In the genomic region with DNA sequence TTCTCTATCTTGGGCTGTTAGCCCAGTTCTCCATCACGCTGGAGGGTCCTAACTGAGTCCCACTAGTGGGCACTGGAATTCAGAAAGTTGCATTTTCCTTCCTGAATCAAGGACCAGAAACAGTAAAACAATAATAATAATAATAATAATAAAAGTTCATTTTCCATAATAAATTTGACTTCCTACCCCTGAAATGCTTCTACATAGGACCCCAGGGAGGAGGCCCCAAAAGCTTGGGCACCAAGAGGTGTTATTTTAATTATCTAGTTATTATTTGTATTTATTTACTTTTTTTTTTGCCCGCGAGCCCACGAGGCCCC, we compare ENCODE assay signal across 11 cellular contexts. TPM values are rescaled to one million over a fixed set of nuclear protein-coding genes. Genes with fewer than 3 reads are reported as not detected.
DNase-seq lines count a peak whose midpoint lies in the region; ATAC-seq and TF ChIP-seq lines count a peak whose summit lies in the region.
"Had no signal": no experiment of that assay in that cellular context is flagged by ENCODE, and none has a peak within 500 bp of the region (broad histone marks: within the 10 kb centered on the region; RNA-seq: fewer than 3 reads in every experiment).

No MANE protein-coding gene starts in this region.

- H3K27me3 ChIP-seq in CD8-positive, alpha-beta T cell (ENCODE audit: insufficient read depth, low read length) = no peaks in the 10 kb centered on the region
- no peaks in the 10 kb centered on the region for H3K27me3 ChIP-seq in esophagus squamous epithelium
- no peaks in the 10 kb centered on the region for H3K27me3 ChIP-seq in gastrocnemius medialis

- H3K4me1 Mint-ChIP-seq in CD8-positive, alpha-beta T cell (ENCODE audit: low read depth) = peaks cover 37% of the 10 kb centered on the region
- H3K4me1 Mint-ChIP-seq in WTC11 = peaks cover 23% of the 10 kb centered on the region

- in situ Hi-C loops in gastrocnemius medialis (cut with MboI; ENCODE audit: low sequenced_read_pairs in 4 of 4) = no loop called here

- CTCF ChIA-PET in CD8-positive, alpha-beta T cell (lab: Charles Lee) = interaction anchor here (0.5 to 2.9 kb wide), 9 partner anchors 17 to 347 kb away, joined by 3 to 18 read pairs (median 4); no protein-coding TSS in a partner anchor
- CTCF ChIA-PET in OCI-LY7 (lab: Charles Lee; ENCODE audit: unreplicated experiment) (interaction anchor here (0.5 to 1.7 kb wide), 3 partner anchors 19 to 390 kb away, joined by 3 to 5 read pairs (median 3); partner anchors contain the start of gene MLF2), WTC11 (lab: Charles Lee) (interaction anchor here (0.8 to 3.2 kb wide), 12 partner anchors 7 to 257 kb away, joined by 3 to 21 read pairs (median 7); partner anchors contain the start of genes LTBR, SCNN1A and VAMP1), GM10248 (lab: Yijun Ruan, JAX) (no interaction called here)

- no peaks in the 10 kb centered on the region for H3K9me3 Mint-ChIP-seq in CD8-positive, alpha-beta T cell
- H3K9me3 Mint-ChIP-seq in WTC11 = no peaks in the 10 kb centered on the region

- intact Hi-C loops in CD8-positive, alpha-beta T cell (cut with DNase I, micrococcal nuclease) = loop anchor here in 1 of 2 experiments (1.0 kb wide), 1 partner anchor 28 kb away; no protein-coding TSS in a partner anchor
- intact Hi-C loops in OCI-LY7 (cut with micrococcal nuclease; ENCODE audit: unreplicated experiment) (loop anchor here (5.0 kb wide), 1 partner anchor 1536 kb away; no protein-coding TSS in a partner anchor), esophagus squamous epithelium (cut with DNase I) (no loop called here), gastrocnemius medialis (cut with DNase I; ENCODE audit: low total_unique reads) (no loop called here)

- no TSS peak for BruUV-seq in OCI-LY7 (replicated peaks; lab: Mats Ljungman, UMichigan)

- no peak overlapping the region for H3K27ac Mint-ChIP-seq in CD8-positive, alpha-beta T cell
- no peak overlapping the region for H3K27ac Mint-ChIP-seq in WTC11
- H3K27ac Mint-ChIP-seq: naive B cell had no signal

- peak overlapping the region; percentile 86 for H3K4me3 Mint-ChIP-seq in CD8-positive, alpha-beta T cell
- no peak overlapping the region for H3K4me3 Mint-ChIP-seq in WTC11

- peak overlapping the region; percentile 98 for H2AFZ ChIP-seq in OCI-LY7 (ENCODE audit: low read length)

- no peaks in the 10 kb centered on the region for H4K20me1 ChIP-seq in OCI-LY7 (ENCODE audit: insufficient read depth, low read length)

- no peak for ATAC-seq in CD8-positive, alpha-beta T cell
- ATAC-seq in gastrocnemius medialis (no peak), WTC11 (no peak)

- H3K4me1 ChIP-seq in CD8-positive, alpha-beta T cell (ENCODE audit: insufficient read depth, low read length) = peaks cover 34% of the 10 kb centered on the region
- peaks cover 60% of the 10 kb centered on the region for H3K4me1 ChIP-seq in OCI-LY7 (ENCODE audit: insufficient read depth, low read length, poor library complexity, severe bottlenecking)
- H3K4me1 ChIP-seq in esophagus squamous epithelium = peaks cover 9 to 72% (median 19%) of the 10 kb centered on the region in 3 donors
- peaks cover 11 to 13% of the 10 kb centered on the region in 2 donors for H3K4me1 ChIP-seq in gastrocnemius medialis

- TF ChIP-seq CTCF in CD8-positive, alpha-beta T cell (IDR thresholded peaks at IDR 0.05) = no peak
- no peak for TF ChIP-seq CTCF in OCI-LY7 (conservative IDR thresholded peaks at IDR 0.05; ENCODE audit: low read length)
- TF ChIP-seq CTCF in esophagus squamous epithelium (IDR thresholded peaks at IDR 0.05) = no peak
- peak in 1 of 5 experiments; percentile 13 for TF ChIP-seq CTCF in gastrocnemius medialis (IDR thresholded peaks at IDR 0.05 in 4 of 5, conservative IDR thresholded peaks at IDR 0.05 in 1 of 5)
- TF ChIP-seq CTCF in WTC11 (IDR thresholded peaks at IDR 0.05) = no peak
- TF ChIP-seq CTCF in GM10248 (IDR thresholded peaks at IDR 0.05; ENCODE audit: control extremely low read depth, extremely low read depth, low read depth, missing control alignments) = no peak

- no peaks in the 10 kb centered on the region for H3K9me3 ChIP-seq in CD8-positive, alpha-beta T cell (ENCODE audit: low read length)
- H3K9me3 ChIP-seq in OCI-LY7 (ENCODE audit: low read length) = no peaks in the 10 kb centered on the region
- no peaks in the 10 kb centered on the region for H3K9me3 ChIP-seq in esophagus squamous epithelium
- no peaks in the 10 kb centered on the region for H3K9me3 ChIP-seq in gastrocnemius medialis

- TF ChIP-seq POLR2A in esophagus squamous epithelium (IDR thresholded peaks at IDR 0.05) = no peak
- TF ChIP-seq POLR2A in gastrocnemius medialis (IDR thresholded peaks at IDR 0.05) = no peak

- POLR2A ChIA-PET in CD8-positive, alpha-beta T cell (lab: Charles Lee) = interaction anchor here (0.9 to 1.8 kb wide), 10 partner anchors 11 to 89 kb away, joined by 3 to 8 read pairs (median 4); partner anchors contain the start of genes TAPBPL and TNFRSF1A
- POLR2A ChIA-PET in OCI-LY7 (lab: Charles Lee) = interaction anchor here (0.6 to 8.3 kb wide), 8 partner anchors 10 to 358 kb away, joined by 3 to 55 read pairs (median 4); partner anchors contain the start of gene TNFRSF1A
- POLR2A ChIA-PET in WTC11 (lab: Charles Lee) = interaction anchor here (0.5 to 1.9 kb wide), 9 partner anchors 9 to 326 kb away, joined by 3 to 21 read pairs (median 4); partner anchors contain the start of genes SCNN1A and ZNF384
- POLR2A ChIA-PET in GM10248 (lab: Yijun Ruan, JAX) = interaction anchor here (1.2 kb wide), 1 partner anchor 107 kb away, joined by 6 read pairs; the partner anchor contains the start of gene VAMP1

- no peaks in the 10 kb centered on the region for H3K27me3 Mint-ChIP-seq in CD8-positive, alpha-beta T cell (ENCODE audit: low read depth)
- H3K27me3 Mint-ChIP-seq in WTC11 (ENCODE audit: low read depth) = no peaks in the 10 kb centered on the region

- no peak overlapping the region for H3K4me3 ChIP-seq in CD8-positive, alpha-beta T cell (ENCODE audit: low read depth, low read length)
- peak overlapping the region; percentile 66 for H3K4me3 ChIP-seq in OCI-LY7 (ENCODE audit: low read depth, low read length, poor library complexity, severe bottlenecking)
- H3K4me3 ChIP-seq in esophagus squamous epithelium = peak overlapping the region in 3 of 4 donors; percentile 61 to 76 (median 66)
- peak overlapping the region; percentile 63 to 68 (median 64) for H3K4me3 ChIP-seq in gastrocnemius medialis

- no peaks in the 10 kb centered on the region for H3K79me2 ChIP-seq in OCI-LY7 (ENCODE audit: insufficient read depth, low read depth, low read length)

- H3K4me2 ChIP-seq in OCI-LY7 (ENCODE audit: low read length) = peak overlapping the region; percentile 90

- H3K9me2 ChIP-seq in OCI-LY7 (ENCODE audit: insufficient read depth, low read length) = no peaks in the 10 kb centered on the region

- WGBS in esophagus squamous epithelium, 2 donors = 8 to 14% methylated on average over 3 to 4 of the region's 4 CpGs

- H3K36me3 Mint-ChIP-seq in CD8-positive, alpha-beta T cell = no peaks in the 10 kb centered on the region
- peaks cover 46% of the 10 kb centered on the region for H3K36me3 Mint-ChIP-seq in WTC11
- H3K36me3 Mint-ChIP-seq: naive B cell had no signal

- peak overlapping the region; percentile 69 for H3K27ac ChIP-seq in CD8-positive, alpha-beta T cell (ENCODE audit: low read depth, low read length)
- no peak overlapping the region for H3K27ac ChIP-seq in OCI-LY7 (ENCODE audit: low read depth, low read length, poor library complexity, severe bottlenecking)
- H3K27ac ChIP-seq in esophagus squamous epithelium = peak overlapping the region; percentile 95 to 98 (median 96)
- H3K27ac ChIP-seq in gastrocnemius medialis = peak overlapping the region; percentile 80 to 90 (median 82)

- no peak for DNase-seq in CD8-positive, alpha-beta T cell
- DNase-seq in OCI-LY7 (ENCODE audit: low spot score) = no peak
- no peak for DNase-seq in esophagus squamous epithelium (lab: John Stamatoyannopoulos, UW)
- no peak for DNase-seq in gastrocnemius medialis
- no peak for DNase-seq in WTC11 (ENCODE audit: low spot score)
- no peak for DNase-seq in COLO829 (ENCODE audit: low spot score)
- no peak for DNase-seq in DMS153 treated with DMSO at 0.1 percent for 48 hours (lab: John Stamatoyannopoulos, UW; ENCODE audit: unreplicated experiment)
- no peak for DNase-seq in GM10248 (ENCODE audit: extremely low spot score)
- DNase-seq: naive B cell, SIG-M5 had no signal

- no peaks in the 10 kb centered on the region for H3K36me3 ChIP-seq in CD8-positive, alpha-beta T cell (ENCODE audit: insufficient read depth, low read length)
- no peaks in the 10 kb centered on the region for H3K36me3 ChIP-seq in OCI-LY7 (ENCODE audit: insufficient read depth, low read length)
- H3K36me3 ChIP-seq in esophagus squamous epithelium = peaks cover 0 to 49% (median 0%) of the 10 kb centered on the region in 3 donors
- no peaks in the 10 kb centered on the region for H3K36me3 ChIP-seq in gastrocnemius medialis

TF ChIP-seq in WTC11, 78 proteins besides CTCF, POLR2A, EP300 and RAD21 (continues in another document):
- TF ChIP-seq ZNF263 (CRISPR knock-in tag; IDR thresholded peaks at IDR 0.05; ENCODE audit: low read depth) (no peak), MXD4 (CRISPR knock-in tag; IDR thresholded peaks at IDR 0.05; ENCODE audit: borderline replicate concordance) (no peak), ETV6 (CRISPR knock-in tag; IDR thresholded peaks at IDR 0.05) (no peak), SOX15 (CRISPR knock-in tag; IDR thresholded peaks at IDR 0.05) (no peak)

RNA-seq across cellular contexts. Expression of gene SCNN1A, which starts 12.4 kb away (rescaled TPM):
- 1 to 10 TPM in 1 of 2 experiments, under 1 TPM in 1; 0.50 to 1.1 TPM for total RNA-seq in CD8-positive, alpha-beta T cell
- total RNA-seq in OCI-LY7 (2014; rRNA removed; shearing (Covaris generic)) = 0.35 and 0.51 TPM in 2 replicates
- 1.0 and 1.3 TPM in 2 replicates for total RNA-seq in OCI-LY7 (2022)
- total RNA-seq in esophagus squamous epithelium = 100 to 1,000 TPM in 3 of 4 donors, 10 to 100 TPM in 1; 88.9 to 266 (median 111) TPM
- 1 to 10 TPM in 1 of 4 donors, under 1 TPM in 2, not detected in 1; 0.20 to 2.0 (median 0.38) TPM for total RNA-seq in gastrocnemius medialis
- total RNA-seq in WTC11 (2021) = 97.6 to 108 TPM (median 100 TPM) in 3 replicates

RNA-seq across cellular contexts. Expression of gene LTBR, which starts 21.0 kb away (rescaled TPM):
- under 1 TPM in 1 of 2 experiments, not detected in 1; 0.44 TPM for total RNA-seq in CD8-positive, alpha-beta T cell
- total RNA-seq in OCI-LY7 (2014; rRNA removed; shearing (Covaris generic)) = not detected in 2 replicates
- total RNA-seq in OCI-LY7 (2022) = not detected in 2 replicates
- total RNA-seq in esophagus squamous epithelium = 100 to 1,000 TPM in 3 of 4 donors, 10 to 100 TPM in 1; 98.2 to 171 (median 136) TPM
- 10 to 100 TPM; 40.2 to 98.6 (median 43.7) TPM for total RNA-seq in gastrocnemius medialis
- total RNA-seq in WTC11 (2021) = 4.0 to 6.1 TPM (median 4.5 TPM) in 3 replicates

RNA-seq across cellular contexts. Expression of gene TNFRSF1A, which starts 21.1 kb away (rescaled TPM):
- 10 to 100 TPM; 16.7 to 18.8 TPM for total RNA-seq in CD8-positive, alpha-beta T cell
- 23.4 and 37.3 TPM in 2 replicates for total RNA-seq in OCI-LY7 (2014; rRNA removed; shearing (Covaris generic))
- total RNA-seq in OCI-LY7 (2022) (50.9 and 55.7 TPM in 2 replicates), esophagus squamous epithelium (100 to 1,000 TPM; 121 to 190 (median 134) TPM), gastrocnemius medialis (100 to 1,000 TPM; 103 to 220 (median 193) TPM), WTC11 (2021) (32.3 to 44.1 TPM (median 32.4 TPM) in 3 replicates)

RNA-seq across cellular contexts. Expression of gene PLEKHG6, which starts 52.5 kb away (rescaled TPM):
- not detected for total RNA-seq in CD8-positive, alpha-beta T cell
- not detected in 2 replicates for total RNA-seq in OCI-LY7 (2014; rRNA removed; shearing (Covaris generic))
- total RNA-seq in OCI-LY7 (2022) (not detected in 2 replicates), esophagus squamous epithelium (10 to 100 TPM; 13.9 to 61.7 (median 29.2) TPM), gastrocnemius medialis (under 1 TPM in 1 of 4 donors, not detected in 3; 0.29 TPM), WTC11 (2021) (36.8 to 46.4 TPM (median 38.4 TPM) in 3 replicates)
- total RNA-seq: LHCN-M2 had no signal

Comparison
In these comparisons a context has a peak if more than half of its experiments do, and no peak if none do; other contexts are left out.
1. RNA of gene SCNN1A, which starts 12.4 kb away (total RNA-seq): 88.9 to 266 TPM in esophagus squamous epithelium and 97.6 to 108 TPM in WTC11; 0.50 to 1.1 TPM in CD8-positive, alpha-beta T cell, 0.35 to 1.3 TPM in OCI-LY7 and 0.20 to 2.0 TPM in gastrocnemius medialis; every median in the first group is over 10 times any median in the second.